Comparison of ENCODE assay signal across 9 cellular contexts in the genomic region with DNA sequence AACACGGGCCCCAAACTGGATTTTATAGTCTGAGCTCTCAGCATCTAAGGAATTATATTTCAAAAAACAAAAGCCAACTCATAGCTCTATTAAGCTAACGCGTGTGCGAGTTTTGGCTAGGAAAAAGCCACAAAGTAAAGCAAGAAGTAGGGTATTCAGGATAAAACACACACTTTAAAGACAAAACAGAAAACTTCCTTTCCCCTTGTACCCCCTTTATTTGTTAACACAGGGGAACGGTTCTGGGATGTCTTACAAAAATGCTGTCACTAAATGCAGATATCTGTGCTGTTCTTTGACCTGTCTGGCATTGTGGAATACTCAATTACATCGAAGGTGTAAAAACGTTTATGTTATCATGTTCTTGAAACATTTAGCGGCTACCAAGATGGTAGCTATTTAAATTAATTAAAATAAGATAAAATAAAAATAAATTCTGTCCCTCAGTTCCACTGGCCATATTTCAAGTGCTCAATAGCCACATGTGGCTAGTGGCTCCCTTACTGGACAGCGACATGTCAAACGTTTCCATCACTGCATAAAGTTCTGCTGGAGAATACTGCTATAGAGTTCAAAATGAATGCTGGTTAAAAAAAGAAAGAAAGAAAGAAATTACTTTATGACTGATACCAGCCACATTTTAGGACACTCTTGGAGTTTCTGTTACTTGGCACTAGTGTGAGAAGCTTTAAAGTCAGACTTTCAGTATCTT. TPM values are rescaled to one million over a fixed set of nuclear protein-coding genes. Genes with fewer than 3 reads are reported as not detected.
DNase-seq lines count a peak whose midpoint lies in the region; ATAC-seq and TF ChIP-seq lines count a peak whose summit lies in the region.
"Had no signal": no experiment of that assay in that cellular context is flagged by ENCODE, and none has a peak within 500 bp of the region (broad histone marks: within the 10 kb centered on the region; RNA-seq: fewer than 3 reads in every experiment).

No MANE protein-coding gene starts in this region.

- H3K36me3 ChIP-seq in SJCRH30 (peaks cover 4% of the 10 kb centered on the region; the same call in 1 of the 2 replicates), gastroesophageal sphincter (no peaks in the 10 kb centered on the region)

- peak overlapping the region; percentile 74 for H3K4me3 ChIP-seq in GM08714 (ENCODE audit: low read length)
- peak overlapping the region; percentile 59 for H3K4me3 ChIP-seq in SJCRH30
- peak overlapping the region; percentile 69 to 84 for H3K4me3 ChIP-seq in gastroesophageal sphincter
- H3K4me3 ChIP-seq in retinal pigment epithelial cell (ENCODE audit: low read length): peak overlapping the region; percentile 65

- H3K27ac ChIP-seq in SJCRH30: peak overlapping the region; percentile 88
- peak overlapping the region; percentile 86 to 95 (median 89) for H3K27ac ChIP-seq in gastroesophageal sphincter

- TF ChIP-seq CTCF in gastroesophageal sphincter (IDR thresholded peaks at IDR 0.05): no peak
- TF ChIP-seq CTCF in retinal pigment epithelial cell (conservative IDR thresholded peaks at IDR 0.05; ENCODE audit: low read depth, low read length): no peak

- no peak for TF ChIP-seq EP300 in gastroesophageal sphincter (IDR thresholded peaks at IDR 0.05)

- no peaks in the 10 kb centered on the region for H3K9me3 ChIP-seq in SJCRH30 (replicated peaks)
- H3K9me3 ChIP-seq in gastroesophageal sphincter: no peaks in the 10 kb centered on the region

- no peak for TF ChIP-seq POLR2A in gastroesophageal sphincter (IDR thresholded peaks at IDR 0.05)

- WGBS in gastroesophageal sphincter (ENCODE audit: low coverage in 1 of 2), 2 donors: 15 to 16% methylated on average over 9 of the region's 10 CpGs

- DNase-seq in SJCRH30: no peak
- no peak for DNase-seq in retinal pigment epithelial cell (ENCODE audit: low read depth)
- DNase-seq in activated CD4-positive, CD25-positive, alpha-beta regulatory T cell (lab: John Stamatoyannopoulos, UW): no peak
- DNase-seq: activated effector memory CD4-positive, alpha-beta T cell treated with anti-CD3 and anti-CD28 coated beads, Interleukin-2, amount 50 U/mL, for 16 hours had no signal

- H3K27me3 ChIP-seq in SJCRH30: no peaks in the 10 kb centered on the region
- H3K27me3 ChIP-seq in gastroesophageal sphincter: no peaks in the 10 kb centered on the region

- H3K4me1 ChIP-seq in SJCRH30: peaks cover 12% of the 10 kb centered on the region
- peaks cover 0 to 50% (median 6%) of the 10 kb centered on the region in 3 donors for H3K4me1 ChIP-seq in gastroesophageal sphincter

- no peak for ATAC-seq in gastroesophageal sphincter
- ATAC-seq in HG03469 (IDR thresholded peaks at IDR 0.05; ENCODE audit: unreplicated experiment): no peak
- no peak for ATAC-seq in GM21528 (IDR thresholded peaks at IDR 0.05; ENCODE audit: low FRiP score, unreplicated experiment)
- ATAC-seq in GM19023 (IDR thresholded peaks at IDR 0.05; ENCODE audit: unreplicated experiment): no peak

RNA-seq across cellular contexts. Expression of a gene that starts 7.2 kb away (rescaled TPM):
- total RNA-seq in SJCRH30 (2014; rRNA removed; shearing (Covaris generic)): 56.4 and 67.2 TPM in 2 replicates
- total RNA-seq in gastroesophageal sphincter: 10 to 100 TPM; 23.1 to 66.9 (median 29.5) TPM
